ENCODE assay signal across 29 cellular contexts in genomic region chr9:105039180-105039799, GRCh38.
DNase-seq lines count a peak whose midpoint lies in the region; ATAC-seq, FAIRE-seq and TF ChIP-seq lines count a peak whose summit lies in the region.
"Had no signal": no experiment of that assay in that cellular context is flagged by ENCODE, and none has a peak within 500 bp of the region (broad histone marks: within the 10 kb centered on the region; RNA-seq: fewer than 3 reads in every experiment).

No MANE protein-coding gene starts in this region.

- intact Hi-C loops in Caco-2 (cut with micrococcal nuclease; ENCODE audit: unreplicated experiment) = loop anchor here (1.0 to 2.0 kb wide), 2 partner anchors 48 to 112 kb away; no protein-coding TSS in a partner anchor

- BruUV-seq in Caco-2 (replicated peaks; lab: Mats Ljungman, UMichigan) = no TSS peak

- H3K9me3 Mint-ChIP-seq in Caco-2 (ENCODE audit: unreplicated experiment) = peaks cover 26% of the 10 kb centered on the region
- peaks cover 5% of the 10 kb centered on the region for H3K9me3 Mint-ChIP-seq in activated T-helper 17 cell treated with anti-CD3 and anti-CD28 coated beads, Interleukin-2, amount 50 U/mL, for 72 hours
- H3K9me3 Mint-ChIP-seq: natural killer cell treated with Interleukin-12 subunit alpha and Interleukin-12 subunit beta and Interleukin-15 and Interleukin-18, amount 100 ng/mL, for 72 hours had no signal

- H2AFZ ChIP-seq in keratinocyte (ENCODE audit: control insufficient read depth, low read length) = no peak overlapping the region
- H2AFZ ChIP-seq: PC-9 had no signal

- H3K27me3 Mint-ChIP-seq in Caco-2 (ENCODE audit: insufficient read depth, unreplicated experiment) = no peaks in the 10 kb centered on the region
- no peaks in the 10 kb centered on the region for H3K27me3 Mint-ChIP-seq in activated T-helper 17 cell treated with anti-CD3 and anti-CD28 coated beads, Interleukin-2, amount 50 U/mL, for 72 hours
- H3K27me3 Mint-ChIP-seq: stimulated activated naive CD8-positive, alpha-beta T cell treated with anti-CD3 and anti-CD28 coated beads, Interleukin-15, Interleukin-2, amounts not matched to agents 100 ng/mL and 50 ng/mL, for 24 hours had no signal

- no peaks in the 10 kb centered on the region for H3K36me3 Mint-ChIP-seq in Caco-2 (ENCODE audit: insufficient read depth, unreplicated experiment)
- no peaks in the 10 kb centered on the region for H3K36me3 Mint-ChIP-seq in activated T-helper 17 cell treated with anti-CD3 and anti-CD28 coated beads, Interleukin-2, amount 50 U/mL, for 72 hours (ENCODE audit: low read depth)
- H3K36me3 Mint-ChIP-seq: natural killer cell treated with Interleukin-12 subunit alpha and Interleukin-12 subunit beta and Interleukin-15 and Interleukin-18, amount 100 ng/mL, for 72 hours had no signal

- FAIRE-seq in keratinocyte (lab: Jason Lieb, UNC) = no peak
- FAIRE-seq: GM12891, K562 had no signal

- H4K20me1 ChIP-seq in keratinocyte (ENCODE audit: control insufficient read depth, extremely low read depth, insufficient read depth, low read length) = no peaks in the 10 kb centered on the region
- H4K20me1 ChIP-seq: BLaER1 had no signal

- H3K4me3 Mint-ChIP-seq in Caco-2 (ENCODE audit: unreplicated experiment) = no peak overlapping the region
- H3K4me3 Mint-ChIP-seq in activated T-helper 17 cell treated with anti-CD3 and anti-CD28 coated beads, Interleukin-2, amount 50 U/mL, for 72 hours = no peak overlapping the region
- H3K4me3 Mint-ChIP-seq: activated CD8-positive, alpha-beta T cell treated with anti-CD3 and anti-CD28 coated beads for 36 hours; natural killer cell treated with Interleukin-12 subunit alpha and Interleukin-12 subunit beta and Interleukin-15 and Interleukin-18, amount 100 ng/mL, for 72 hours; stimulated activated naive CD8-positive, alpha-beta T cell treated with anti-CD3 and anti-CD28 coated beads, Interleukin-15, Interleukin-2, amounts not matched to agents 100 ng/mL and 50 ng/mL, for 24 hours had no signal

- peak; percentile 56 for ATAC-seq in GM19324 (IDR thresholded peaks at IDR 0.05; ENCODE audit: low FRiP score, unreplicated experiment)
- no peak for ATAC-seq in GM19035 (IDR thresholded peaks at IDR 0.05; ENCODE audit: unreplicated experiment)
- no peak for ATAC-seq in HG02623 (IDR thresholded peaks at IDR 0.05; ENCODE audit: unreplicated experiment)
- ATAC-seq in activated T-helper 17 cell treated with anti-CD3 and anti-CD28 coated beads, Interleukin-2, amount 50 U/mL, for 72 hours (replicated peaks) = no peak
- ATAC-seq: activated CD8-positive, alpha-beta T cell treated with anti-CD3 and anti-CD28 coated beads for 36 hours; esophagus mucosa; K562; natural killer cell treated with Interleukin-12 subunit alpha and Interleukin-12 subunit beta and Interleukin-15 and Interleukin-18, amount 100 ng/mL, for 72 hours; right cardiac atrium had no signal

- no peak overlapping the region for H3K9ac ChIP-seq in keratinocyte (ENCODE audit: control insufficient read depth, extremely low read depth, insufficient read depth, low read length)
- H3K9ac ChIP-seq: BLaER1 had no signal

- H3K4me1 ChIP-seq in Caco-2 (peaks cover 26% of the 10 kb centered on the region), keratinocyte (ENCODE audit: control insufficient read depth, extremely low read depth, insufficient read depth, low read length) (peaks cover 4% of the 10 kb centered on the region)
- H3K4me1 ChIP-seq: BLaER1, colonic mucosa, tibial artery had no signal

- H3K9me1 ChIP-seq in keratinocyte (ENCODE audit: control insufficient read depth, extremely low read depth, insufficient read depth, low read length) = no peaks in the 10 kb centered on the region

- CTCF ChIA-PET in Caco-2 (lab: Charles Lee) = no interaction called here

- DNase-seq in Caco-2 (peak in 1 of 2 experiments; percentile 30), NCI-H526 (lab: John Stamatoyannopoulos, UW) (peak; percentile 69 to 75), keratinocyte (ENCODE audit: low read depth, low spot score) (no peak)
- no peak for DNase-seq in activated T-cell treated with anti-CD3 and anti-CD28 coated beads, Interleukin-2, amount 50 U/mL, for 48 hours
- DNase-seq: activated CD4-positive, CD25-positive, alpha-beta regulatory T cell treated with anti-CD3 and anti-CD28 coated beads, Interleukin-2, amount 50 U/mL, for 72 hours; activated CD8-positive, alpha-beta T cell treated with anti-CD3 and anti-CD28 coated beads for 36 hours; activated naive CD4-positive, alpha-beta T cell; brain microvascular endothelial cell; colonic mucosa; effector memory CD4-positive, alpha-beta T cell; foreskin melanocyte; hypothalamus; NCI-H1694; NCI-H2171; PC-9; right cardiac atrium; SIG-M5; stimulated activated CD4-positive, alpha-beta T cell treated with anti-CD3 and anti-CD28 coated beads, Interleukin-12 subunit alpha, Interleukin-12 subunit beta, amount 100 ng/mL, for 4 hours; tibial artery had no signal

- no peak overlapping the region for H3K27ac ChIP-seq in keratinocyte (ENCODE audit: control insufficient read depth, insufficient read depth, low read length)
- H3K27ac ChIP-seq: BLaER1, brain microvascular endothelial cell, colonic mucosa, PC-9, tibial artery had no signal

- POLR2A ChIA-PET in Caco-2 (lab: Charles Lee) = no interaction called here

- H3K4me1 Mint-ChIP-seq in Caco-2 (ENCODE audit: low read depth, unreplicated experiment) = peaks cover 28% of the 10 kb centered on the region
- H3K4me1 Mint-ChIP-seq in activated T-helper 17 cell treated with anti-CD3 and anti-CD28 coated beads, Interleukin-2, amount 50 U/mL, for 72 hours = no peaks in the 10 kb centered on the region

- H3K27ac Mint-ChIP-seq in Caco-2 (ENCODE audit: unreplicated experiment) = peak overlapping the region; percentile 51
- no peak overlapping the region for H3K27ac Mint-ChIP-seq in activated T-helper 17 cell treated with anti-CD3 and anti-CD28 coated beads, Interleukin-2, amount 50 U/mL, for 72 hours
- H3K27ac Mint-ChIP-seq: activated CD8-positive, alpha-beta T cell treated with anti-CD3 and anti-CD28 coated beads for 36 hours; natural killer cell treated with Interleukin-12 subunit alpha and Interleukin-12 subunit beta and Interleukin-15 and Interleukin-18, amount 100 ng/mL, for 72 hours; stimulated activated naive CD8-positive, alpha-beta T cell treated with anti-CD3 and anti-CD28 coated beads, Interleukin-15, Interleukin-2, amounts not matched to agents 100 ng/mL and 50 ng/mL, for 24 hours had no signal

- dilution Hi-C loops in keratinocyte (cut with MboI; ENCODE audit: extremely low pct_ligation_motif_present, low sequenced_read_pairs) = no loop called here

- H3K36me3 ChIP-seq in Caco-2 (ENCODE audit: control insufficient read depth, insufficient read depth, low read length) (no peaks in the 10 kb centered on the region; the same call in 1 of the 2 replicates), keratinocyte (ENCODE audit: control insufficient read depth in 2 of 2, extremely low read depth in 1 of 2, insufficient read depth in 2 of 2, low read length in 2 of 2) (no peaks in the 10 kb centered on the region)
- H3K36me3 ChIP-seq: BLaER1, brain microvascular endothelial cell, colonic mucosa, tibial artery had no signal

- no peak overlapping the region for H3K4me2 ChIP-seq in keratinocyte (ENCODE audit: control insufficient read depth, extremely low read depth, insufficient read depth, low read depth, low read length)
- H3K4me2 ChIP-seq: BLaER1, PC-9 had no signal

- no peaks in the 10 kb centered on the region for H3K79me2 ChIP-seq in keratinocyte (ENCODE audit: control insufficient read depth, insufficient read depth, low read length)

- TF ChIP-seq CTCF in Caco-2 (IDR thresholded peaks at IDR 0.05; ENCODE audit: insufficient read depth in 1 of 2, low read depth in 1 of 2, low read length in 1 of 2, severe bottlenecking in 1 of 2, unreplicated experiment in 1 of 2) = no peak
- peak in 2 of 3 experiments; percentile 5 to 38 for TF ChIP-seq CTCF in keratinocyte (optimal IDR thresholded peaks at IDR 0.05 in 1 of 3, IDR thresholded peaks at IDR 0.05 in 1 of 3, conservative IDR thresholded peaks at IDR 0.05 in 1 of 3; ENCODE audit: extremely low read depth in 1 of 3, insufficient read depth in 2 of 3, low read length in 3 of 3)

- no peaks in the 10 kb centered on the region for H3K27me3 ChIP-seq in Caco-2 (replicated peaks; ENCODE audit: control insufficient read depth, insufficient read depth, low read length)
- H3K27me3 ChIP-seq in keratinocyte (ENCODE audit: control insufficient read depth, extremely low read depth, insufficient read depth, low read length) = no peaks in the 10 kb centered on the region
- H3K27me3 ChIP-seq: BLaER1, brain microvascular endothelial cell, colonic mucosa, tibial artery had no signal

- H3K9me3 ChIP-seq in Caco-2 (peaks cover 15% of the 10 kb centered on the region), keratinocyte (ENCODE audit: control insufficient read depth, low read depth, low read length) (no peaks in the 10 kb centered on the region)
- H3K9me3 ChIP-seq: BLaER1, colonic mucosa, tibial artery had no signal

- no peak overlapping the region for H3K4me3 ChIP-seq in Caco-2 (ENCODE audit: low read depth, low read length)
- no peak overlapping the region for H3K4me3 ChIP-seq in keratinocyte (ENCODE audit: control insufficient read depth in 2 of 3, extremely low read depth in 1 of 3, insufficient read depth in 2 of 3, low read depth in 1 of 3, low read length in 3 of 3)
- H3K4me3 ChIP-seq: BLaER1, colonic mucosa, K562, PC-9, tibial artery had no signal

Comparison
In these comparisons a context has a peak if more than half of its experiments do, and no peak if none do; other contexts are left out.
1. DNase-seq: peak in NCI-H526 (2 of 2); none in keratinocyte (single experiment) and activated T-cell treated with anti-CD3 and anti-CD28 coated beads, Interleukin-2, amount 50 U/mL, for 48 hours (0 of 2).
2. CTCF ChIP-seq: peak in keratinocyte (2 of 3); none in Caco-2 (0 of 2).